Comparison of ENCODE assay signal across 1 cellular context in the genomic region with DNA sequence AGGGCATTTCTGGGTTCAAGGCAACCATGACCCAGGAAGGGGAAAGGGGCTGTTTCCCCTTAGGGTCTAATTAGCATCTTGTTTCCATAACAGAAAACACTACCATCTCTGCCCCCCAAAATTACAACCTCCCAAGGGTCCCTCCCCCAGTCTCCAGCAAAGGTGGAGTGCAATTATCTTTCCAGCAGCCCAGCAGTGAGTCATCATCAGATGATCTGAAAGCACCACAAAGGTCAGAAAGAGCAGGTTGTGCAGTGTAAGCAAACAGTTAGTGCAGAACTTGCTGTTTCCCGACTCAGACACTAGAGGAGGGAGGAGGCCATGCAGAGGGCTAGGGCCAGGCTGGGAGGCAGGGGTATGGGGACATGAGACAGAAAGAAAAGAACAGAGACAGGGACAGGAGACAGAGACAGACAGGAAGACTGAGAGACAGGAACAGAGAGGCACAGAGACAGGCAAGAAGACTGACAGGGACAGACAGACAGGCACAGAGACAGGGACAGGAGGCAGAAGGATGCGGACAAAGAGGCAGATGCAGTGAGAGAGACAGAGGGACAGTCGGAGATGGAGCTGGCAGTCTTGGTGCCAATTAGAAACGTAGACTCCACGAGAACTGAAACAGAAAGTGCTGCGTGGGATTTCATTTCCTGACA.
TF ChIP-seq lines count a peak whose summit lies in the region.

No MANE protein-coding gene starts in this region.

TF ChIP-seq in H1, 55 proteins besides CTCF, POLR2A, EP300 and RAD21 (continued from another document):
- TF ChIP-seq FOSL1 (IDR thresholded peaks at IDR 0.05; ENCODE audit: insufficient read depth, low read depth, low read length) (no peak), CREB1 (IDR thresholded peaks at IDR 0.05) (no peak), KDM1A (IDR thresholded peaks at IDR 0.05; ENCODE audit: borderline replicate concordance, low read length) (no peak)
TF ChIP-seq in H1: peak in this region for 0.
